Comparison of ENCODE assay signal across 1 cellular context in genomic region chr18:73891572-73892421, GRCh38.
TF ChIP-seq lines count a peak whose summit lies in the region.

No MANE protein-coding gene starts in this region.

TF ChIP-seq in K562, 482 proteins besides CTCF, POLR2A, EP300 and RAD21 (continued from another document):
- TF ChIP-seq ZBTB12 (CRISPR knock-in tag; IDR thresholded peaks at IDR 0.05) (no peak), ZNF316 (IDR thresholded peaks at IDR 0.05) (no peak), ZKSCAN3 (CRISPR knock-in tag; IDR thresholded peaks at IDR 0.05) (no peak), HES1 (IDR thresholded peaks at IDR 0.05; ENCODE audit: low read depth) (no peak), TEAD2 (tag; IDR thresholded peaks at IDR 0.05) (no peak), ZBTB49 (CRISPR knock-in tag; IDR thresholded peaks at IDR 0.05; ENCODE audit: borderline replicate concordance) (no peak), ZBTB26 (CRISPR knock-in tag; IDR thresholded peaks at IDR 0.05) (no peak), CBX1 (IDR thresholded peaks at IDR 0.05; ENCODE audit: low read depth) (no peak), SP2 (IDR thresholded peaks at IDR 0.05; ENCODE audit: extremely low read depth, low read depth, low read length, poor library complexity, severe bottlenecking) (no peak), C11orf30 (IDR thresholded peaks at IDR 0.05; ENCODE audit: low read depth) (no peak), UBTF (IDR thresholded peaks at IDR 0.05; ENCODE audit: borderline replicate concordance in 1 of 2, low read depth in 2 of 2, low read length in 2 of 2) (no peak), ZNF830 (CRISPR knock-in tag; IDR thresholded peaks at IDR 0.05) (no peak), SAP30 (IDR thresholded peaks at IDR 0.05; ENCODE audit: borderline replicate concordance, insufficient read depth, low read depth, low read length, poor library complexity, severe bottlenecking) (no peak), NBN (IDR thresholded peaks at IDR 0.05; ENCODE audit: low read depth) (no peak), ARID3A (IDR thresholded peaks at IDR 0.05; ENCODE audit: borderline replicate concordance, low read depth, low read length) (no peak)
